ENCODE assay signal across 15 cellular contexts in the genomic region with DNA sequence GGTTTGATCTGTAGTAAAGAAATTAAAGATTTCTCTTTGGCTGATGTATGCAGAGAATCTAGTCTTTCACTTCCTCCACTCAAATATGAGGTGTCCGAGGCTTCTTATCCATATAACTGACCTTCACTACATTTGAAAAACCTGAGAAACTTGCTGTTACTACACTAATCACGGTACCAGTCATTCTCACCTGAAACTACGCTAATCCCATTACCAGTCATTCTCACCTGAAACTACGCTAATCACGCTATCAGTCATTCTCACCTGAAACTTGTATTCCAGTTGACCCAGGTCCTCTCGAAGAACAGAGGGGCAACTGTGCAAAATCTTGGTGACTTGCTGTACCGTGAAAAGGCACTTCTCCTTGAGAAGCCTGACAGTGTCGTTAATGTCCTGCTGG. TPM values are rescaled to one million over a fixed set of nuclear protein-coding genes. Genes with fewer than 3 reads are reported as not detected.
DNase-seq lines count a peak whose midpoint lies in the region; ATAC-seq, FAIRE-seq and TF ChIP-seq lines count a peak whose summit lies in the region.
"Had no signal": no experiment of that assay in that cellular context is flagged by ENCODE, and none has a peak within 500 bp of the region (broad histone marks: within the 10 kb centered on the region; RNA-seq: fewer than 3 reads in every experiment).

No MANE protein-coding gene starts in this region.

- CTCF ChIA-PET in activated CD4-positive, alpha-beta T cell treated with anti-CD3 and anti-CD28 coated beads, Interleukin-2, amount 10 ng/mL, durations not matched to agents 7 days and 5 days (lab: Charles Lee), result no interaction called here

- peaks cover 28% of the 10 kb centered on the region for H3K36me3 ChIP-seq in brain microvascular endothelial cell (replicated peaks)

- H3K27ac Mint-ChIP-seq in activated CD4-positive, alpha-beta T cell treated with anti-CD3 and anti-CD28 coated beads, Interleukin-2, amount 10 ng/mL, durations not matched to agents 7 days and 5 days, result peak overlapping the region; percentile 26

- no peak for DNase-seq in activated CD4-positive, alpha-beta T cell treated with anti-CD3 and anti-CD28 coated beads, Interleukin-2, amount 10 ng/mL, durations not matched to agents 7 days and 5 days
- no peak for DNase-seq in activated CD4-positive, alpha-beta T cell treated with anti-CD3 and anti-CD28 coated beads for 4 hours
- DNase-seq in GM19239 (ENCODE audit: insufficient read length, low spot score) (no peak), coronary artery (ENCODE audit: low spot score) (peak; percentile 24), NCI-H774 (lab: John Stamatoyannopoulos, UW) (no peak), brain microvascular endothelial cell (no peak), NCI-H146 treated with DMSO at 0.1 percent for 48 hours (lab: John Stamatoyannopoulos, UW; ENCODE audit: unreplicated experiment) (no peak)
- DNase-seq: Karpas-422, NCI-H1930, NCI-H69, T1000, trophoblast cell had no signal

- H3K4me3 Mint-ChIP-seq in activated CD4-positive, alpha-beta T cell treated with anti-CD3 and anti-CD28 coated beads, Interleukin-2, amount 10 ng/mL, durations not matched to agents 7 days and 5 days, result no peak overlapping the region

- H3K4me1 Mint-ChIP-seq in activated CD4-positive, alpha-beta T cell treated with anti-CD3 and anti-CD28 coated beads, Interleukin-2, amount 10 ng/mL, durations not matched to agents 7 days and 5 days, result peaks cover 64% of the 10 kb centered on the region

- TF ChIP-seq CTCF in coronary artery (IDR thresholded peaks at IDR 0.05) (no peak), brain microvascular endothelial cell (IDR thresholded peaks at IDR 0.05; ENCODE audit: low read depth, low read length, missing control alignments) (no peak)

- H3K27ac ChIP-seq in coronary artery (no peak overlapping the region), brain microvascular endothelial cell (no peak overlapping the region)
- H3K27ac ChIP-seq: A549 had no signal

- no peaks in the 10 kb centered on the region for H3K27me3 ChIP-seq in brain microvascular endothelial cell (replicated peaks)

- peak; percentile 56 for ATAC-seq in HG03175 (IDR thresholded peaks at IDR 0.05; ENCODE audit: unreplicated experiment)
- ATAC-seq: A549 had no signal

- POLR2A ChIA-PET in activated CD4-positive, alpha-beta T cell treated with anti-CD3 and anti-CD28 coated beads, Interleukin-2, amount 10 ng/mL, durations not matched to agents 7 days and 5 days (lab: Charles Lee), result no interaction called here

- peak; percentile 55 for FAIRE-seq in GM19239 (lab: Jason Lieb, UNC)
- FAIRE-seq: A549 had no signal

- peaks cover 58% of the 10 kb centered on the region for H3K36me3 Mint-ChIP-seq in activated CD4-positive, alpha-beta T cell treated with anti-CD3 and anti-CD28 coated beads, Interleukin-2, amount 10 ng/mL, durations not matched to agents 7 days and 5 days (ENCODE audit: low read depth)

- in situ Hi-C loops in brain microvascular endothelial cell (cut with HindIII; ENCODE audit: low pct_ligation_motif_present, low sequenced_read_pairs), result loop anchor here (25.0 kb wide), 1 partner anchor 260 kb away; no protein-coding TSS in a partner anchor

- H3K27me3 Mint-ChIP-seq in activated CD4-positive, alpha-beta T cell treated with anti-CD3 and anti-CD28 coated beads, Interleukin-2, amount 10 ng/mL, durations not matched to agents 7 days and 5 days, result no peaks in the 10 kb centered on the region

- H3K9me3 Mint-ChIP-seq in activated CD4-positive, alpha-beta T cell treated with anti-CD3 and anti-CD28 coated beads, Interleukin-2, amount 10 ng/mL, durations not matched to agents 7 days and 5 days, result no peaks in the 10 kb centered on the region

- H3K4me3 ChIP-seq in coronary artery (no peak overlapping the region), brain microvascular endothelial cell (ENCODE audit: low read depth, low read length) (no peak overlapping the region)
- H3K4me3 ChIP-seq: A549, smooth muscle cell had no signal

RNA-seq across cellular contexts. Expression of a gene that starts 5.1 kb away (rescaled TPM):
- total RNA-seq in activated CD4-positive, alpha-beta T cell treated with anti-CD3 and anti-CD28 coated beads, Interleukin-2, amount 10 ng/mL, durations not matched to agents 7 days and 5 days, result 10 to 100 TPM; 38.0 to 41.0 TPM

RNA-seq across cellular contexts. Expression of a gene that starts 52.3 kb away (rescaled TPM):
- 10 to 100 TPM; 55.5 to 62.0 TPM for total RNA-seq in activated CD4-positive, alpha-beta T cell treated with anti-CD3 and anti-CD28 coated beads, Interleukin-2, amount 10 ng/mL, durations not matched to agents 7 days and 5 days

RNA-seq across cellular contexts. Expression of a gene that starts 53.3 kb away (rescaled TPM):
- total RNA-seq in activated CD4-positive, alpha-beta T cell treated with anti-CD3 and anti-CD28 coated beads, Interleukin-2, amount 10 ng/mL, durations not matched to agents 7 days and 5 days, result 100 to 1,000 TPM in 1 of 2 experiments, 10 to 100 TPM in 1; 89.5 to 110 TPM
